In the genomic region with DNA sequence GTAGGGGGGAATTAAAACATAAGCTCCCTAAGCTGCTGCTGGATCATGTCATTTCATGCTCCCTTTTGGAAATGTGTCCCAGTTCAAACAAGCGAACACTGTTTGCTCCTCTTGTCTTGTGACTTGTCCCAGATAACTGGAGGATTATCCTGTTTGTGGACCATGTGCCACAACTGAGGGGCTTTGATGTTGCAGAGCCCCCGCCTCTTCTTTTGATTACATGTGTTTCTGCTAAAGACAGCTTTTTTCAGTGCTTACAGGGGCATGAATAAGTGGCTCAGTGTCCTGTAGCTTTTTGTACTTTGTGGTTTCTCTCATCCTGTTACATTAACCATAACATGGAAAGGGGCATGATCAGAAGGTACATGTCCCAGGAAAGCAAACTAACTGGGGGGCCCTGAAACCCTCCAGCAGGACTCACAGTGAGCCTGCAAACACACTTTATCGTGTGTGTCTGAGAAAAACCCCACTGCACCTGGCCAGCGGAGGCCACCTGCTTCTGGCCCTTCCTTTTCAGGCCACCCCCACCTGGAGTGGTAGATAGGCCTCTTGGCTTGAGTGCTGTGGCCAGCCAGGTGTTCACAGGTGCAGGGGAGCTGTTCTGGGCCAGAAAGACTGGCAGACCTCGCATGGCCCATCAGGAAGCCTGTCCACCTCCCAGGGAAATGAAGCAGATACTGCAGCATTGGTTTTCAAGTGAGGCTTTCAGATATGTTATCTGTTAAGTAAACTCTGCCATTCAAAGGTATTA, we compare ENCODE assay signal across 10 cellular contexts.
DNase-seq lines count a peak whose midpoint lies in the region; ATAC-seq and TF ChIP-seq lines count a peak whose summit lies in the region.
"Had no signal": no experiment of that assay in that cellular context is flagged by ENCODE, and none has a peak within 500 bp of the region (broad histone marks: within the 10 kb centered on the region; RNA-seq: fewer than 3 reads in every experiment).

No MANE protein-coding gene starts in this region.

- TF ChIP-seq EP300 in esophagus muscularis mucosa (IDR thresholded peaks at IDR 0.05): no peak

- H3K27me3 ChIP-seq in esophagus muscularis mucosa: no peaks in the 10 kb centered on the region
- H3K27me3 ChIP-seq in H7 (ENCODE audit: control insufficient read depth, insufficient read depth, low read length): no peaks in the 10 kb centered on the region

- no peak for TF ChIP-seq POLR2A in esophagus muscularis mucosa (IDR thresholded peaks at IDR 0.05; ENCODE audit: low read depth)

- H3K36me3 ChIP-seq in esophagus muscularis mucosa (peaks cover 0 to 22% (median 5%) of the 10 kb centered on the region in 4 donors), H7 (replicated peaks; ENCODE audit: control insufficient read depth, insufficient read depth, low read length) (no peaks in the 10 kb centered on the region)

- DNase-seq in COLO829 (ENCODE audit: low spot score) (peak; percentile 91), NCI-H2196 treated with DMSO at 0.1 percent for 48 hours (lab: John Stamatoyannopoulos, UW; ENCODE audit: unreplicated experiment) (peak; percentile 91), esophagus muscularis mucosa (ENCODE audit: extremely low spot score) (no peak), pons (ENCODE audit: low spot score) (peak; percentile 93), ACHN (no peak), H7 (no peak)
- DNase-seq: cortex of kidney; stimulated activated CD4-positive, alpha-beta T cell treated with anti-CD3 and anti-CD28 coated beads, Interleukin-15, amount 100 ng/mL, for 24 hours had no signal

- no peak for TF ChIP-seq CTCF in esophagus muscularis mucosa (IDR thresholded peaks at IDR 0.05)

- H3K4me3 ChIP-seq in esophagus muscularis mucosa (peak overlapping the region in 2 of 4 donors; percentile 8 to 19), H7 (ENCODE audit: insufficient read depth, low read depth, low read length) (no peak overlapping the region)

- H3K9me3 ChIP-seq in esophagus muscularis mucosa: no peaks in the 10 kb centered on the region

- in situ Hi-C loops in ACHN (cut with HindIII; ENCODE audit: low pct_ligation_motif_present, low pct_unique_long_range_greater_than_20kb, low sequenced_read_pairs): no loop called here

- H3K27ac ChIP-seq in esophagus muscularis mucosa (replicated peaks in 1 of 4): peak overlapping the region; percentile 53 to 99 (median 88)

- peaks cover 74 to 100% (median 98%) of the 10 kb centered on the region in 4 donors for H3K4me1 ChIP-seq in esophagus muscularis mucosa

- intact Hi-C loops in esophagus muscularis mucosa (cut with DNase I): no loop called here

- no peak for ATAC-seq in HG02884 (IDR thresholded peaks at IDR 0.05; ENCODE audit: unreplicated experiment)
- ATAC-seq in GM18867 (IDR thresholded peaks at IDR 0.05; ENCODE audit: unreplicated experiment): no peak

- 67% methylated on average over 4 of the region's 5 CpGs for WGBS in esophagus muscularis mucosa

Comparison
In these comparisons a context has a peak if more than half of its experiments do, and no peak if none do; other contexts are left out.
1. DNase-seq: peak in COLO829 (single experiment), NCI-H2196 treated with DMSO at 0.1 percent for 48 hours (single experiment) and pons (single experiment); none in esophagus muscularis mucosa (single experiment), ACHN (single experiment) and H7 (single experiment).